In the genomic region with DNA sequence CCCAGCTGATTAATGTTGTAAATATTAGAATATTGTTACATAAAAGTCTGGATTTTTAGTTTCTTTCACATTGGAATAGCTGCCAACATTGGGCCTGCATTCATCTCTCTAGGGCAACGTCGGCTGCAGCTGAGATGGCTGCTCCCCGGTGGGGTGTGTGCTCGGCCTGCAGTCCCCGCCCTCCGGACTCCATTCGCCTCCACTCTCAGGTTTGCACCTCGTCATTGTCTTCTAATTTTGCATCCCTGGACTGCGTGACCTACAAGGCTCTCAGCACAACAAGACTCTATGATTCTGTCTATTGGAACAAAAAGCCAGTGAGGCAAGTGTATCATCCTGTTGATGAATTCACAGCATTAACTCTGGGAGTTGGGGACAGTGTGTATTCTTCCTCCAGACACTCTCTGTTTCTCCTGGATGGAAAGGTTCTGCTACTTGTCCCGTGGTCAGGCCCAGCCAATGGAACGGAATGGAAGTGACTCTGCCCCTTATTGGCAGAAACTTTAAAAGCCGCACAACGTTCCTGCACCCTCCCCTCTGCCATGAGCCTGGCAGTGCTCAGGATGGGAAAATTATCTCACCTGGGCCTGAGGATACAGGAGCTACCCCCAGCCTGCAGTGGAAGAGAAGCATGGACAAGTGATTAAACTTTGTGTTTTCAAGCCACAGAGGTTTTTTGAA, we compare ENCODE assay signal across 14 cellular contexts.
DNase-seq lines count a peak whose midpoint lies in the region; ATAC-seq and TF ChIP-seq lines count a peak whose summit lies in the region.
"Had no signal": no experiment of that assay in that cellular context is flagged by ENCODE, and none has a peak within 500 bp of the region (broad histone marks: within the 10 kb centered on the region; RNA-seq: fewer than 3 reads in every experiment).

No MANE protein-coding gene starts in this region.

- H3K27me3 ChIP-seq in esophagus (ENCODE audit: control insufficient read depth in 1 of 2, insufficient read depth in 2 of 2, low read length in 2 of 2) (no peaks in the 10 kb centered on the region), left lung (no peaks in the 10 kb centered on the region), tibial nerve (no peaks in the 10 kb centered on the region)
- H3K27me3 ChIP-seq: foreskin keratinocyte had no signal

- H3K4me1 ChIP-seq in esophagus (ENCODE audit: control insufficient read depth in 2 of 2, insufficient read depth in 2 of 2, low read length in 1 of 2) (peaks cover 0 to 8% of the 10 kb centered on the region in 2 donors), left lung (peaks cover 0 to 3% of the 10 kb centered on the region in 2 donors), tibial nerve (peaks cover 0 to 43% (median 3%) of the 10 kb centered on the region in 4 donors)
- H3K4me1 ChIP-seq: foreskin keratinocyte had no signal

- H3K9me3 ChIP-seq in esophagus (ENCODE audit: control insufficient read depth in 2 of 2, insufficient read depth in 1 of 2, low read depth in 1 of 2, low read length in 1 of 2) (peaks cover 0 to 2% of the 10 kb centered on the region in 2 donors), left lung (no peaks in the 10 kb centered on the region), tibial nerve (no peaks in the 10 kb centered on the region)

- 61 to 63% methylated on average over 13 of the region's 13 CpGs for WGBS in esophagus, 2 donors
- 50 to 51% methylated on average over 13 of the region's 13 CpGs for WGBS in tibial nerve, 2 donors

- DNase-seq in NCI-H2227 treated with DMSO at 0.1 percent for 48 hours (lab: John Stamatoyannopoulos, UW) (peak; percentile 69), left lung (no peak), tibial nerve (ENCODE audit: low spot score in 2 of 2) (no peak), HPDE6-E6E7 (ENCODE audit: extremely low spot score) (no peak), SHP77 treated with DMSO at 0.1 percent for 48 hours (lab: John Stamatoyannopoulos, UW) (no peak)
- DNase-seq in effector CD8-positive, alpha-beta T cell (lab: John Stamatoyannopoulos, UW), result no peak
- DNase-seq: activated effector memory CD4-positive, alpha-beta T cell treated with anti-CD3 and anti-CD28 coated beads, Interleukin-2, amount 50 U/mL, for 16 hours; CD4-positive, CD25-positive, alpha-beta regulatory T cell; foreskin keratinocyte; HFFc6; NCI-H1417 treated with DMSO at 0.1 percent for 48 hours; NCI-H226 had no signal

- ATAC-seq in left lung (peak; percentile 7), HG02610 (IDR thresholded peaks at IDR 0.05; ENCODE audit: unreplicated experiment) (no peak)
- ATAC-seq: foreskin keratinocyte had no signal

- TF ChIP-seq POLR2A in tibial nerve (IDR thresholded peaks at IDR 0.05), result no peak

- H3K36me3 ChIP-seq in esophagus (ENCODE audit: control insufficient read depth in 2 of 2, insufficient read depth in 2 of 2, low read length in 1 of 2) (peaks cover 0 to 2% of the 10 kb centered on the region in 2 donors), left lung (no peaks in the 10 kb centered on the region), tibial nerve (no peaks in the 10 kb centered on the region)

- no peak for TF ChIP-seq EP300 in tibial nerve (IDR thresholded peaks at IDR 0.05)

- TF ChIP-seq CTCF in left lung (IDR thresholded peaks at IDR 0.05) (no peak), tibial nerve (IDR thresholded peaks at IDR 0.05) (no peak)

- H3K4me3 ChIP-seq in esophagus (ENCODE audit: low read depth in 1 of 2, low read length in 2 of 2) (no peak overlapping the region), left lung (no peak overlapping the region), tibial nerve (no peak overlapping the region)

- intact Hi-C loops in left lung (cut with DNase I), result no loop called here

- H3K27ac ChIP-seq in esophagus (ENCODE audit: low read depth in 2 of 2, low read length in 1 of 2), result peak overlapping the region; percentile 25 to 64
- no peak overlapping the region for H3K27ac ChIP-seq in left lung
- H3K27ac ChIP-seq in tibial nerve, result peak overlapping the region; percentile 30 to 91 (median 62)
- H3K27ac ChIP-seq: foreskin keratinocyte had no signal

Comparison
In these comparisons a context has a peak if more than half of its experiments do, and no peak if none do; other contexts are left out.
1. H3K27ac ChIP-seq: peak in esophagus (2 of 2) and tibial nerve (4 of 4); none in left lung (0 of 2).